Comparison of ENCODE assay signal across 11 cellular contexts in the genomic region with DNA sequence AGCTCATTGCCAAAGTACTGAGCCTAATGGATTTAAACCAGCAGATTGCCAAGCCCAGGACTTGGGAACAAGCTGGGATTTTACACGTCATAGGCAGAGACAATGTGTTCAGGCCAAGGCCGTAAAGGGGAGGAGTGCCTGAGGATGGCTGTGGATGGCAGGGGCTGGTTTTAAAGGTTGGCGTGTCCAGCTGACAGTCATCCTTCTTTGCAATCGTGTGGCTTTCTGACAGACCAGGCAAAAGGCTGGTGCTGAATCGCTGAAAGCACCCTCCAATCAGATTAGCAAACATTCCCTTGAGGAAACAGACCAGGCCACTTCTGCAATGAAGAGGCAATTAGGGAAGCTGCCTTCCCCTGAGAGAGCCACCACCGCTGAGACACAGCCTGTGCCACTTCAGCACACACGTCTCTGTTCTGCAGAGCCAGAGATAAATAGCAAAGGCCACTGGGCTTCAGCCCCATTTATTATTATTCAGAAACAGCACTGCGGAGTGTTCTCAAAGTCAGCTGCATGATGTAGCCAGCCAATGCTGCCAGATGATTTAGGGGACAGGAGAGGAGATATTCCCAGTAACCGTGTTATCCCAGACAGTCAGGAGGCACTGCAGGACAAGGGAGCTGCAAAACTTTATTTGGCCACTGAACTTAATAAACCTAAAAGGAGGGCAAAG. TPM values are rescaled to one million over a fixed set of nuclear protein-coding genes. Genes with fewer than 3 reads are reported as not detected.
DNase-seq lines count a peak whose midpoint lies in the region; ATAC-seq, FAIRE-seq and TF ChIP-seq lines count a peak whose summit lies in the region.
"Had no signal": no experiment of that assay in that cellular context is flagged by ENCODE, and none has a peak within 500 bp of the region (broad histone marks: within the 10 kb centered on the region; RNA-seq: fewer than 3 reads in every experiment).

No MANE protein-coding gene starts in this region.

- no peaks in the 10 kb centered on the region for H3F3A ChIP-seq in neural progenitor cell (ENCODE audit: low read depth)

- H3K4me3 Mint-ChIP-seq in neural progenitor cell (no peak overlapping the region), T-cell (no peak overlapping the region)
- H3K4me3 Mint-ChIP-seq: B cell had no signal

- peaks cover 34% of the 10 kb centered on the region for H3K4me1 Mint-ChIP-seq in neural progenitor cell
- no peaks in the 10 kb centered on the region for H3K4me1 Mint-ChIP-seq in T-cell
- H3K4me1 Mint-ChIP-seq: B cell had no signal

- H3K4me1 ChIP-seq in neural progenitor cell, result peaks cover 25% of the 10 kb centered on the region

- H3K9me3 Mint-ChIP-seq in neural progenitor cell (no peaks in the 10 kb centered on the region), T-cell (no peaks in the 10 kb centered on the region)

- POLR2A ChIA-PET in T-cell (lab: Charles Lee), result no interaction called here

- no peak overlapping the region for H3K4me3 ChIP-seq in neural progenitor cell

- peak overlapping the region; percentile 19 for H3K27ac ChIP-seq in cingulate gyrus (ENCODE audit: low read depth, low read length)
- H3K27ac ChIP-seq in neural progenitor cell, result no peak overlapping the region
- H3K27ac ChIP-seq: neutrophil had no signal

- peak; percentile 95 for DNase-seq in DMS79 (lab: John Stamatoyannopoulos, UW)
- peak; percentile 79 for DNase-seq in NCI-H345 (lab: John Stamatoyannopoulos, UW)
- DNase-seq in neural progenitor cell (ENCODE audit: low spot score), result no peak
- no peak for DNase-seq in stimulated activated naive CD8-positive, alpha-beta T cell treated with anti-CD3 and anti-CD28 coated beads, Interleukin-15, Interleukin-2, amounts not matched to agents 100 U/mL and 50 U/mL, for 24 hours
- DNase-seq in HTR-8/SVneo (ENCODE audit: insufficient read length, low spot score), result no peak
- no peak for DNase-seq in T-cell
- DNase-seq: NCI-H1048 had no signal

- no peak for FAIRE-seq in HTR-8/SVneo (lab: Jason Lieb, UNC)

- H3K27me3 Mint-ChIP-seq in neural progenitor cell (ENCODE audit: insufficient read depth, low read depth), result peaks cover 2% of the 10 kb centered on the region
- peaks cover 18 to 24% of the 10 kb centered on the region in 2 donors for H3K27me3 Mint-ChIP-seq in T-cell

- ATAC-seq in stimulated activated naive CD8-positive, alpha-beta T cell treated with anti-CD3 and anti-CD28 coated beads, Interleukin-15, Interleukin-2, amounts not matched to agents 100 U/mL and 50 U/mL, for 24 hours, result no peak
- ATAC-seq in GM21515 (IDR thresholded peaks at IDR 0.05; ENCODE audit: unreplicated experiment), result no peak
- ATAC-seq in T-cell (replicated peaks in 1 of 4), result no peak

- no peaks in the 10 kb centered on the region for H3K36me3 ChIP-seq in neural progenitor cell
- H3K36me3 ChIP-seq: neutrophil had no signal

- H4K20me1 ChIP-seq in neural progenitor cell (ENCODE audit: low read depth), result no peaks in the 10 kb centered on the region

- no peak for TF ChIP-seq CTCF in neural progenitor cell (IDR thresholded peaks at IDR 0.05)

- H3K36me3 Mint-ChIP-seq in neural progenitor cell, result no peaks in the 10 kb centered on the region
- H3K36me3 Mint-ChIP-seq in T-cell, result no peaks in the 10 kb centered on the region

- H3K79me2 ChIP-seq in neural progenitor cell (ENCODE audit: low read depth), result no peaks in the 10 kb centered on the region

- H3K27ac Mint-ChIP-seq in neural progenitor cell, result no peak overlapping the region
- H3K27ac Mint-ChIP-seq in T-cell, result no peak overlapping the region
- H3K27ac Mint-ChIP-seq: B cell had no signal

- CTCF ChIA-PET in T-cell (lab: Charles Lee), result no interaction called here

- H3K9me3 ChIP-seq in neural progenitor cell (ENCODE audit: low read depth), result no peaks in the 10 kb centered on the region
- H3K9me3 ChIP-seq: neutrophil had no signal

- H3K27me3 ChIP-seq in neural progenitor cell, result no peaks in the 10 kb centered on the region

- H3K9ac ChIP-seq in neural progenitor cell, result no peak overlapping the region

- peak overlapping the region; percentile 39 for H3K4me2 ChIP-seq in neural progenitor cell

- no peak overlapping the region for H2AFZ ChIP-seq in neural progenitor cell (replicated peaks)

RNA-seq across cellular contexts. Expression of gene CSNK2A3, which starts 54.2 kb away (rescaled TPM):
- total RNA-seq in neural progenitor cell (ENCODE audit: low replicate concordance) (1.7 and 5.9 TPM in 2 replicates), T-cell (under 1 TPM in 2 of 5 donors, not detected in 3; 0.32 to 0.93 TPM)

Comparison
In these comparisons a context has a peak if more than half of its experiments do, and no peak if none do; other contexts are left out.
1. DNase-seq: peak in DMS79 (single experiment) and NCI-H345 (single experiment); none in neural progenitor cell (single experiment), stimulated activated naive CD8-positive, alpha-beta T cell treated with anti-CD3 and anti-CD28 coated beads, Interleukin-15, Interleukin-2, amounts not matched to agents 100 U/mL and 50 U/mL, for 24 hours (single experiment), HTR-8/SVneo (single experiment) and T-cell (0 of 34).